In the genomic region with DNA sequence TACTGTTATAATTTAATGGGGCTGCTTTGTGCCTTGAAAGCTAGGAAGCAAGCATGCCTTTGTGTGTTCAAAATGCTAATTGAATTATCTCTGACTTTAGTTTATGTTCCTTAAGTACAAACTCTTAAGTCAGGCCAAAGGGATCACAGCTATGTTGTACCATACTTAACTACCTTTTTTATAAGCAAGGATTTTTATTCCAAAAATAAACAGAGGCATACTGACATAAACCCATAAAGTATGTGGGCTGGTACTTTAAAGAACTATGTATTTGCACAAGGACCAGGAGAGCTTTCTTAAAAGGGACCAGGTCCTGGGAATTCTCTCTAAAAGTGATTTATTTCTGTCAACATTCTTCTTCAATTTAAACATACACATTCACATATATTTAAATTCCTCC, we compare ENCODE assay signal across 22 cellular contexts.
"Had no signal": no experiment of that assay in that cellular context is flagged by ENCODE, and none has a peak within 500 bp of the region (broad histone marks: within the 10 kb centered on the region; RNA-seq: fewer than 3 reads in every experiment).

No MANE protein-coding gene starts in this region.

- H3K36me3 Mint-ChIP-seq: immature natural killer cell had no signal

- H3K4me1 ChIP-seq: gastroesophageal sphincter, pancreas, right lobe of liver, spleen, testis, uterus had no signal

- H3K4me3 Mint-ChIP-seq: immature natural killer cell; naive B cell; nephron; stimulated activated naive B cell treated with anti-CD40 and anti-IgM and Interleukin-4, amounts not matched to agents 10 μg/mL and 1 μg/mL and 100 μg/mL, for 72 hours; stimulated activated naive CD8-positive, alpha-beta T cell treated with anti-CD3 and anti-CD28 coated beads, Interleukin-15, amount 100 ng/mL, for 72 hours had no signal

- H3K9me3 ChIP-seq: gastroesophageal sphincter, pancreas, right lobe of liver, spleen, testis, transverse colon, uterus had no signal

- H3K27ac Mint-ChIP-seq: immature natural killer cell; nephron; progenitor cell of endocrine pancreas; stimulated activated naive B cell treated with anti-CD40 and anti-IgM and Interleukin-4, amounts not matched to agents 10 μg/mL and 1 μg/mL and 100 μg/mL, for 72 hours; stimulated activated naive CD8-positive, alpha-beta T cell treated with anti-CD3 and anti-CD28 coated beads, Interleukin-15, amount 100 ng/mL, for 72 hours had no signal

- H3K27me3 ChIP-seq: gastroesophageal sphincter, pancreas, right lobe of liver, spleen, testis, transverse colon, uterus had no signal

- H3K36me3 ChIP-seq: gastroesophageal sphincter, pancreas, right lobe of liver, spleen, transverse colon, uterus had no signal

- H3K27me3 Mint-ChIP-seq: progenitor cell of endocrine pancreas; stimulated activated naive B cell treated with anti-CD40 and anti-IgM and Interleukin-4, amounts not matched to agents 10 μg/mL and 1 μg/mL and 100 μg/mL, for 72 hours; stimulated activated naive CD8-positive, alpha-beta T cell treated with anti-CD3 and anti-CD28 coated beads, Interleukin-15, amount 100 ng/mL, for 72 hours had no signal

- DNase-seq: effector memory CD4-positive, alpha-beta T cell; foreskin fibroblast; glutamatergic neuron; immature natural killer cell; mesendoderm; naive B cell; occipital lobe; pancreas; right lobe of liver; spleen; stimulated activated CD4-positive, alpha-beta T cell treated with anti-CD3 and anti-CD28 coated beads, Interleukin-15, amount 100 ng/mL, for 24 hours; stimulated activated CD4-positive, alpha-beta T cell treated with anti-CD3 and anti-CD28 coated beads, Interleukin-1b, Interleukin-23, amount 100 ng/mL, for 48 hours; stimulated activated CD4-positive, alpha-beta T cell treated with anti-CD3 and anti-CD28 coated beads, Interleukin-4, amount 100 ng/mL, for 24 hours; stimulated activated naive B cell treated with anti-CD40 and anti-IgM and Interleukin-4, amounts not matched to agents 10 μg/mL and 1 μg/mL and 100 μg/mL, for 72 hours; stimulated activated naive CD8-positive, alpha-beta T cell treated with anti-CD3 and anti-CD28 coated beads, Interleukin-15, amount 100 ng/mL, for 72 hours; testis; transverse colon; uterus had no signal

- H3K27ac ChIP-seq: gastroesophageal sphincter, pancreas, right lobe of liver, spleen, testis, transverse colon, uterus had no signal

- H3K4me3 ChIP-seq: gastroesophageal sphincter, pancreas, right lobe of liver, spleen, testis, transverse colon, uterus had no signal

- H3K4me1 Mint-ChIP-seq: immature natural killer cell; naive B cell; stimulated activated naive B cell treated with anti-CD40 and anti-IgM and Interleukin-4, amounts not matched to agents 10 μg/mL and 1 μg/mL and 100 μg/mL, for 72 hours; stimulated activated naive CD8-positive, alpha-beta T cell treated with anti-CD3 and anti-CD28 coated beads, Interleukin-15, amount 100 ng/mL, for 72 hours had no signal

- ATAC-seq: esophagus mucosa; gastroesophageal sphincter; pancreas; right lobe of liver; stimulated activated naive B cell treated with anti-CD40 and anti-IgM and Interleukin-4, amounts not matched to agents 10 μg/mL and 1 μg/mL and 100 μg/mL, for 72 hours; stimulated activated naive CD8-positive, alpha-beta T cell treated with anti-CD3 and anti-CD28 coated beads, Interleukin-15, amount 100 ng/mL, for 72 hours had no signal
